ENCODE assay signal across 1 cellular context in genomic region chr7:87199700-87200450, GRCh38.
TF ChIP-seq lines count a peak whose summit lies in the region.

No MANE protein-coding gene starts in this region.

TF ChIP-seq in endothelial cell of umbilical vein, 7 proteins besides CTCF, POLR2A, EP300 and RAD21:
- TF ChIP-seq GATA2 (IDR thresholded peaks at IDR 0.05; ENCODE audit: insufficient read depth, insufficient read length, low read depth, low read length) (no peak), POLR2AphosphoS5 (IDR thresholded peaks at IDR 0.05; ENCODE audit: insufficient read depth, low read depth, low read length) (no peak), MYC (IDR thresholded peaks at IDR 0.05; ENCODE audit: low read depth, low read length) (no peak), JUN (IDR thresholded peaks at IDR 0.05; ENCODE audit: borderline replicate concordance, insufficient read depth, insufficient read length, low read depth) (no peak), EZH2 (IDR thresholded peaks at IDR 0.05; ENCODE audit: borderline replicate concordance, low read depth, low read length, severe bottlenecking) (no peak), FOS (IDR thresholded peaks at IDR 0.05; ENCODE audit: borderline replicate concordance, insufficient read depth, low read length) (no peak), MAX (IDR thresholded peaks at IDR 0.05; ENCODE audit: insufficient read depth, insufficient read length) (no peak)
TF ChIP-seq in endothelial cell of umbilical vein: peak in this region for 0.
